Comparison of ENCODE assay signal across 12 cellular contexts in the genomic region with DNA sequence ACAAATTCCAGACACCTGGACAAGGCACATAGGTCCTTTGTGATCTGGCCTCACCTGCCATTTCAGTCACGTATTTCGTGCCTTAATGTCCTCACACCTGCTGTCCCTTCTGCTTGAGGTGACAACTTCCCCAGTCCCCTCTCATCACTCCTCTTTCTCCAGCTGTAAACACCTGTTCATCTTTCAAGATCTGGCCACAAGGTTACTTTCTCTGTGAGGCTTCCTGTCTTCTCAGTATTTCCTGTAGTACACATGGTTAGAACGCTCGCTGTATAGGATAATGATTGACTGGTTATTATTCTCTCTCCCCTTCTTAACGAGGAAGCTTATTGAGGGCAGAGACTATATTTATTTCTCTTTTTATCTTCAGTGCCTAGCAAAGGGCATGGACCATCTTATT.
DNase-seq lines count a peak whose midpoint lies in the region; ATAC-seq and TF ChIP-seq lines count a peak whose summit lies in the region.
"Had no signal": no experiment of that assay in that cellular context is flagged by ENCODE, and none has a peak within 500 bp of the region (broad histone marks: within the 10 kb centered on the region; RNA-seq: fewer than 3 reads in every experiment).

No MANE protein-coding gene starts in this region.

- H3K4me3 ChIP-seq in MM.1S (ENCODE audit: low read length) (no peak overlapping the region), SJCRH30 (no peak overlapping the region)
- no peak overlapping the region for H3K4me3 ChIP-seq in naive thymus-derived CD4-positive, alpha-beta T cell (ENCODE audit: low read length)
- H3K4me3 ChIP-seq: heart right ventricle had no signal

- H3K27ac ChIP-seq in MM.1S (ENCODE audit: low read length) (peak overlapping the region; percentile 22; the same call in 1 of the 2 replicates), SJCRH30 (no peak overlapping the region)
- H3K27ac ChIP-seq in naive thymus-derived CD4-positive, alpha-beta T cell (ENCODE audit: low read depth, low read length), result no peak overlapping the region
- H3K27ac ChIP-seq: heart right ventricle had no signal

- H3K4me3 Mint-ChIP-seq in naive thymus-derived CD4-positive, alpha-beta T cell, result peak overlapping the region in 1 of 10 donors; percentile 20
- H3K4me3 Mint-ChIP-seq: HFFc6 had no signal

- no peaks in the 10 kb centered on the region for H3K9me2 ChIP-seq in MM.1S (replicated peaks; ENCODE audit: insufficient read depth, low read length)

- intact Hi-C loops in naive thymus-derived CD4-positive, alpha-beta T cell (cut with micrococcal nuclease), result loop anchor here in 1 of 2 donors (10.0 kb wide), 1 partner anchor 598 kb away; no protein-coding TSS in a partner anchor

- H3K9me3 Mint-ChIP-seq in naive thymus-derived CD4-positive, alpha-beta T cell, result no peaks in the 10 kb centered on the region
- H3K9me3 Mint-ChIP-seq: HFFc6 had no signal

- CTCF ChIA-PET in naive thymus-derived CD4-positive, alpha-beta T cell (lab: Charles Lee), result no interaction called here

- ATAC-seq in GM18520 (IDR thresholded peaks at IDR 0.05; ENCODE audit: unreplicated experiment) (peak; percentile 57), HG02973 (IDR thresholded peaks at IDR 0.05; ENCODE audit: unreplicated experiment) (peak; percentile 93)
- no peak for ATAC-seq in naive thymus-derived CD4-positive, alpha-beta T cell
- ATAC-seq: heart right ventricle had no signal

- H3K36me3 Mint-ChIP-seq in naive thymus-derived CD4-positive, alpha-beta T cell, result no peaks in the 10 kb centered on the region

- H3F3A ChIP-seq in MM.1S (ENCODE audit: insufficient read depth, low read length), result peaks cover 11% of the 10 kb centered on the region

- POLR2A ChIA-PET in naive thymus-derived CD4-positive, alpha-beta T cell (lab: Charles Lee), result no interaction called here

- H4K20me1 ChIP-seq in MM.1S (ENCODE audit: insufficient read depth, low read length), result no peaks in the 10 kb centered on the region

- no peaks in the 10 kb centered on the region for H3K36me3 ChIP-seq in MM.1S (replicated peaks; ENCODE audit: insufficient read depth, low read length)
- no peaks in the 10 kb centered on the region for H3K36me3 ChIP-seq in SJCRH30
- H3K36me3 ChIP-seq in naive thymus-derived CD4-positive, alpha-beta T cell (ENCODE audit: control insufficient read depth in 2 of 3, insufficient read depth in 3 of 3, low read length in 3 of 3), result no peaks in the 10 kb centered on the region
- H3K36me3 ChIP-seq: heart right ventricle had no signal

- no peak overlapping the region for H3K9ac ChIP-seq in MM.1S (ENCODE audit: low read length)

- H3K9me3 ChIP-seq in MM.1S (replicated peaks; ENCODE audit: insufficient read depth, low read length) (no peaks in the 10 kb centered on the region), SJCRH30 (replicated peaks) (no peaks in the 10 kb centered on the region)
- H3K9me3 ChIP-seq in naive thymus-derived CD4-positive, alpha-beta T cell (ENCODE audit: control insufficient read depth in 2 of 3, low read length in 3 of 3), result no peaks in the 10 kb centered on the region
- H3K9me3 ChIP-seq: heart right ventricle had no signal

- no peaks in the 10 kb centered on the region for H3K79me2 ChIP-seq in MM.1S (ENCODE audit: low read length)

- TF ChIP-seq CTCF in GM20000 (IDR thresholded peaks at IDR 0.05; ENCODE audit: extremely low read depth, missing control alignments) (no peak), MM.1S (IDR thresholded peaks at IDR 0.05; ENCODE audit: low read length) (no peak)

- no peak overlapping the region; the same call in 1 of the 2 replicates for H2AFZ ChIP-seq in MM.1S (ENCODE audit: low read length)

- H3K4me1 ChIP-seq in MM.1S (ENCODE audit: low read length) (peaks cover 13% of the 10 kb centered on the region), SJCRH30 (no peaks in the 10 kb centered on the region)
- H3K4me1 ChIP-seq in naive thymus-derived CD4-positive, alpha-beta T cell (ENCODE audit: control insufficient read depth in 2 of 2, insufficient read depth in 2 of 2, low read length in 2 of 2), result no peaks in the 10 kb centered on the region
- H3K4me1 ChIP-seq: heart right ventricle had no signal

- peaks cover 0 to 16% (median 0%) of the 10 kb centered on the region in 5 donors for H3K27me3 Mint-ChIP-seq in naive thymus-derived CD4-positive, alpha-beta T cell

- peak; percentile 9 for DNase-seq in GM20000 (ENCODE audit: low spot score)
- DNase-seq in MM.1S, result peak; percentile 76
- no peak for DNase-seq in Ammon's horn (ENCODE audit: low spot score)
- DNase-seq in MV-4-11 (lab: John Stamatoyannopoulos, UW), result no peak
- no peak for DNase-seq in SJCRH30
- DNase-seq in naive thymus-derived CD4-positive, alpha-beta T cell, result no peak
- DNase-seq: heart right ventricle; HFFc6; NCI-H226; stimulated activated naive CD4-positive, alpha-beta T cell treated with Interleukin-2 at 50 U/mL for 16 hours had no signal

- H3K27ac Mint-ChIP-seq in naive thymus-derived CD4-positive, alpha-beta T cell, result peak overlapping the region in 2 of 9 donors; percentile 32 to 60

- H3K27me3 ChIP-seq in MM.1S (replicated peaks; ENCODE audit: insufficient read depth, low read length) (no peaks in the 10 kb centered on the region), SJCRH30 (no peaks in the 10 kb centered on the region)
- H3K27me3 ChIP-seq in naive thymus-derived CD4-positive, alpha-beta T cell (ENCODE audit: control insufficient read depth in 2 of 2, insufficient read depth in 2 of 2, low read length in 2 of 2), result no peaks in the 10 kb centered on the region

- H3K4me2 ChIP-seq in MM.1S (ENCODE audit: low read depth, low read length), result peak overlapping the region; percentile 43; the same call in 1 of the 2 replicates

- peaks cover 0 to 16% (median 5%) of the 10 kb centered on the region in 7 donors for H3K4me1 Mint-ChIP-seq in naive thymus-derived CD4-positive, alpha-beta T cell

Comparison
In these comparisons a context has a peak if more than half of its experiments do, and no peak if none do; other contexts are left out.
1. DNase-seq: peak in GM20000 (single experiment) and MM.1S (single experiment); none in Ammon's horn (single experiment), MV-4-11 (single experiment), SJCRH30 (0 of 2) and naive thymus-derived CD4-positive, alpha-beta T cell (0 of 9).